Comparison of ENCODE assay signal across 20 cellular contexts in genomic region chr4:1985287-1985686, GRCh38.
"Had no signal": no experiment of that assay in that cellular context is flagged by ENCODE, and none has a peak within 500 bp of the region (broad histone marks: within the 10 kb centered on the region; RNA-seq: fewer than 3 reads in every experiment).

No MANE protein-coding gene starts in this region.

- H3K27me3 Mint-ChIP-seq: activated CD4-positive, alpha-beta memory T cell treated with anti-CD3 and anti-CD28 coated beads for 36 hours; activated CD8-positive, alpha-beta memory T cell treated with anti-CD3 and anti-CD28 coated beads, Interleukin-2, amount 10 ng/mL, durations not matched to agents 7 days and 5 days; activated naive CD8-positive, alpha-beta T cell; central memory CD8-positive, alpha-beta T cell; dendritic cell treated with granulocyte-macrophage colony-stimulating factor and Interleukin-4, amounts not matched to agents 40 ng/mL and 50 ng/mL, for 4 days; naive thymus-derived CD4-positive, alpha-beta T cell; progenitor cell of endocrine pancreas had no signal

- H3K4me3 Mint-ChIP-seq: activated CD4-positive, alpha-beta memory T cell treated with anti-CD3 and anti-CD28 coated beads for 36 hours; activated CD8-positive, alpha-beta memory T cell treated with anti-CD3 and anti-CD28 coated beads, Interleukin-2, amount 10 ng/mL, durations not matched to agents 7 days and 5 days; activated naive CD8-positive, alpha-beta T cell; central memory CD8-positive, alpha-beta T cell; dendritic cell treated with granulocyte-macrophage colony-stimulating factor and Interleukin-4, amounts not matched to agents 40 ng/mL and 50 ng/mL, for 4 days; naive thymus-derived CD4-positive, alpha-beta T cell had no signal

- H3K9me3 Mint-ChIP-seq: activated CD4-positive, alpha-beta memory T cell treated with anti-CD3 and anti-CD28 coated beads for 36 hours; central memory CD8-positive, alpha-beta T cell; dendritic cell treated with granulocyte-macrophage colony-stimulating factor and Interleukin-4, amounts not matched to agents 40 ng/mL and 50 ng/mL, for 4 days had no signal

- H3K27ac Mint-ChIP-seq: activated CD4-positive, alpha-beta memory T cell treated with anti-CD3 and anti-CD28 coated beads for 36 hours; activated naive CD8-positive, alpha-beta T cell; dendritic cell treated with granulocyte-macrophage colony-stimulating factor and Interleukin-4, amounts not matched to agents 40 ng/mL and 50 ng/mL, for 4 days had no signal

- H3K4me1 Mint-ChIP-seq: activated CD8-positive, alpha-beta memory T cell treated with anti-CD3 and anti-CD28 coated beads, Interleukin-2, amount 10 ng/mL, durations not matched to agents 7 days and 5 days; central memory CD8-positive, alpha-beta T cell had no signal

- ATAC-seq: activated CD8-positive, alpha-beta memory T cell treated with anti-CD3 and anti-CD28 coated beads, Interleukin-2, amount 10 ng/mL, durations not matched to agents 7 days and 5 days; gastrocnemius medialis; mucosa of descending colon; naive thymus-derived CD4-positive, alpha-beta T cell had no signal

- DNase-seq: activated CD4-positive, alpha-beta memory T cell treated with anti-CD3 and anti-CD28 coated beads for 36 hours; activated CD8-positive, alpha-beta memory T cell treated with anti-CD3 and anti-CD28 coated beads, Interleukin-2, amount 10 ng/mL, durations not matched to agents 7 days and 5 days; activated gamma-delta T cell treated with Interleukin-2 at 50 U/mL for 16 hours; activated T-cell treated with anti-CD3 and anti-CD28 coated beads, Interleukin-2, amount 50 U/mL, for 1 hour; anterior cingulate cortex; brain microvascular endothelial cell; effector memory CD4-positive, alpha-beta T cell; gastrocnemius medialis; heart left ventricle; mucosa of descending colon; naive thymus-derived CD4-positive, alpha-beta T cell; stimulated activated CD4-positive, alpha-beta T cell treated with anti-CD3 and anti-CD28 coated beads, Interleukin-15, amount 100 ng/mL, for 24 hours; stimulated activated CD4-positive, alpha-beta T cell treated with anti-CD3 and anti-CD28 coated beads, Interleukin-4, amount 100 ng/mL, for 1 hour; stimulated activated naive CD8-positive, alpha-beta T cell treated with anti-CD3 and anti-CD28 coated beads, Interleukin-15, Interleukin-2, amounts not matched to agents 100 U/mL and 50 U/mL, for 24 hours; T-helper 1 cell; transverse colon had no signal
